Comparison of ENCODE assay signal across 8 cellular contexts in genomic region chr16:56451753-56452689, GRCh38. TPM values are rescaled to one million over a fixed set of nuclear protein-coding genes. Genes with fewer than 3 reads are reported as not detected.
DNase-seq lines count a peak whose midpoint lies in the region; ATAC-seq, FAIRE-seq and TF ChIP-seq lines count a peak whose summit lies in the region.

No MANE protein-coding gene starts in this region.

- H3K4me2 ChIP-seq in A549 = peak overlapping the region; percentile 84

- peak; percentile 70 for ATAC-seq in A549
- ATAC-seq in activated CD8-positive, alpha-beta T cell treated with anti-CD3 and anti-CD28 coated beads for 36 hours = peak; percentile 32

- DNase-seq in A549 (ENCODE audit: low read depth in 1 of 2, low spot score in 1 of 2) (peak; percentile 11 to 35), GM04504 (ENCODE audit: low read depth) (peak; percentile 20), HFF-Myc (ENCODE audit: extremely low read depth, low read depth) (peak; percentile 14), MG63 (peak; percentile 67), fibroblast of the aortic adventitia (ENCODE audit: low read depth) (peak; percentile 27), neural crest cell (ENCODE audit: low read depth, low spot score) (no peak), 8988T (no peak)
- DNase-seq in activated CD8-positive, alpha-beta T cell treated with anti-CD3 and anti-CD28 coated beads for 36 hours = peak; percentile 17

- POLR2A ChIA-PET in A549 (lab: Yijun Ruan, JAX) = interaction anchor here (1.0 to 1.4 kb wide), 11 partner anchors 8 to 230 kb away, joined by 3 to 11 read pairs (median 5); partner anchors contain the start of genes MT1X and MT2A
- POLR2A ChIA-PET in activated CD8-positive, alpha-beta T cell treated with anti-CD3 and anti-CD28 coated beads for 36 hours (lab: Charles Lee) = interaction anchor here (0.6 to 1.8 kb wide), 8 partner anchors 14 to 97 kb away, joined by 3 to 5 read pairs (median 4); no protein-coding TSS in a partner anchor

- peak overlapping the region; percentile 80 for H3K4me3 Mint-ChIP-seq in activated CD8-positive, alpha-beta T cell treated with anti-CD3 and anti-CD28 coated beads for 36 hours
- H3K4me3 Mint-ChIP-seq in neural crest cell = peak overlapping the region; percentile 95

- WGBS in A549 (ENCODE audit: missing lambda C conversion rate) = 20% methylated on average over 31 of the region's 31 CpGs

- CTCF ChIA-PET in A549 (lab: Yijun Ruan, JAX) = interaction anchor here (1.0 to 1.2 kb wide), 2 partner anchors 15 to 32 kb away, joined by 3 to 5 read pairs; no protein-coding TSS in a partner anchor
- CTCF ChIA-PET in activated CD8-positive, alpha-beta T cell treated with anti-CD3 and anti-CD28 coated beads for 36 hours (lab: Charles Lee) = interaction anchor here (1.0 to 1.8 kb wide), 4 partner anchors 8 to 257 kb away, joined by 3 to 5 read pairs (median 4); no protein-coding TSS in a partner anchor

- peaks cover 36% of the 10 kb centered on the region for H3K4me1 ChIP-seq in A549

- no peaks in the 10 kb centered on the region for H3K27me3 Mint-ChIP-seq in activated CD8-positive, alpha-beta T cell treated with anti-CD3 and anti-CD28 coated beads for 36 hours
- H3K27me3 Mint-ChIP-seq in neural crest cell (ENCODE audit: low read depth) = no peaks in the 10 kb centered on the region

- peak overlapping the region; percentile 74 for H3K4me3 ChIP-seq in A549
- H3K4me3 ChIP-seq in HFF-Myc (replicated peaks; ENCODE audit: low read depth, low read length) = peak overlapping the region; percentile 61
- peak overlapping the region; percentile 97 for H3K4me3 ChIP-seq in MG63
- peak overlapping the region; percentile 84 for H3K4me3 ChIP-seq in fibroblast of the aortic adventitia (ENCODE audit: low read depth, low read length)

- peak overlapping the region; percentile 92 for H3K27ac Mint-ChIP-seq in activated CD8-positive, alpha-beta T cell treated with anti-CD3 and anti-CD28 coated beads for 36 hours
- peak overlapping the region; percentile 90 for H3K27ac Mint-ChIP-seq in neural crest cell (ENCODE audit: unreplicated experiment)

- intact Hi-C loops in activated CD8-positive, alpha-beta T cell treated with anti-CD3 and anti-CD28 coated beads for 36 hours (cut with micrococcal nuclease) = no loop called here

- no peaks in the 10 kb centered on the region for H3K27me3 ChIP-seq in MG63

- H3K9me3 Mint-ChIP-seq in activated CD8-positive, alpha-beta T cell treated with anti-CD3 and anti-CD28 coated beads for 36 hours = no peaks in the 10 kb centered on the region
- no peaks in the 10 kb centered on the region for H3K9me3 Mint-ChIP-seq in neural crest cell

- no peak for TF ChIP-seq RAD21 in A549 (conservative IDR thresholded peaks at IDR 0.05 in 1 of 2, IDR thresholded peaks at IDR 0.05 in 1 of 2)

- TF ChIP-seq EP300 in A549 (IDR thresholded peaks at IDR 0.05) = no peak

- H3K27ac ChIP-seq in A549 = peak overlapping the region; percentile 80 to 90

- H3K36me3 Mint-ChIP-seq in activated CD8-positive, alpha-beta T cell treated with anti-CD3 and anti-CD28 coated beads for 36 hours (ENCODE audit: low read depth) = peaks cover 53% of the 10 kb centered on the region
- H3K36me3 Mint-ChIP-seq in neural crest cell (ENCODE audit: low read depth) = peaks cover 9% of the 10 kb centered on the region

- H3K9me3 ChIP-seq in A549 (no peaks in the 10 kb centered on the region), MG63 (no peaks in the 10 kb centered on the region)

- no peak for TF ChIP-seq POLR2A in A549 (IDR thresholded peaks at IDR 0.05; ENCODE audit: low read length)

- peaks cover 75% of the 10 kb centered on the region for H3K36me3 ChIP-seq in MG63

- TF ChIP-seq CTCF in A549 (IDR thresholded peaks at IDR 0.05) = no peak
- no peak for TF ChIP-seq CTCF in HFF-Myc (IDR thresholded peaks at IDR 0.05; ENCODE audit: low read depth, low read length, missing control alignments)
- no peak for TF ChIP-seq CTCF in activated CD8-positive, alpha-beta T cell treated with anti-CD3 and anti-CD28 coated beads for 36 hours (IDR thresholded peaks at IDR 0.05)
- no peak for TF ChIP-seq CTCF in fibroblast of the aortic adventitia (IDR thresholded peaks at IDR 0.05; ENCODE audit: insufficient read depth, low read length)
- TF ChIP-seq CTCF in neural crest cell (conservative IDR thresholded peaks at IDR 0.05) = no peak

- H3K4me1 Mint-ChIP-seq in activated CD8-positive, alpha-beta T cell treated with anti-CD3 and anti-CD28 coated beads for 36 hours (ENCODE audit: low read depth) = peaks cover 43% of the 10 kb centered on the region
- peaks cover 47% of the 10 kb centered on the region for H3K4me1 Mint-ChIP-seq in neural crest cell

- FAIRE-seq in A549 (lab: Jason Lieb, UNC) = no peak

TF ChIP-seq in A549, 52 proteins besides CTCF, POLR2A, EP300 and RAD21:
- TF ChIP-seq HMGXB4 (CRISPR knock-in tag; IDR thresholded peaks at IDR 0.05; ENCODE audit: borderline replicate concordance) = no peak
- peak; percentile 61; the same call in 1 of the 2 replicates for TF ChIP-seq KDM1A (IDR thresholded peaks at IDR 0.05; ENCODE audit: low read depth)
- peak; percentile 15; the same call in 1 of the 2 replicates for TF ChIP-seq PHF8 (IDR thresholded peaks at IDR 0.05; ENCODE audit: borderline replicate concordance, low read depth)
- TF ChIP-seq MAX (IDR thresholded peaks at IDR 0.05) = no peak
- no peak for TF ChIP-seq HES2 (IDR thresholded peaks at IDR 0.05)
- TF ChIP-seq RNF2 (IDR thresholded peaks at IDR 0.05; ENCODE audit: borderline replicate concordance, low read depth) = no peak
- no peak for TF ChIP-seq FOXS1 (CRISPR knock-in tag; IDR thresholded peaks at IDR 0.05)

RNA-seq across cellular contexts. Expression of gene OGFOD1, which starts 0.7 kb away (rescaled TPM):
- 72.6 and 94.1 TPM in 2 replicates for polyA plus RNA-seq in A549 (2011; rRNA removed)
- 25.7 and 30.4 TPM in 2 replicates for polyA plus RNA-seq in A549 (2012; cell fraction: cytosol; rRNA removed)
- 12.7 and 17.1 TPM in 2 replicates for polyA plus RNA-seq in A549 (2012; cell fraction: nucleus; rRNA removed)
- polyA plus RNA-seq in A549 (2017; fragmentation: RNase III; extraction: RNeasy Plus Mini Kit Qiagen cat#74134 plus additional on column Dnase treatment) = 71.6 to 79.7 TPM (median 72.7 TPM) in 3 replicates
- 45.3 and 52.9 TPM in 2 replicates for polyA minus RNA-seq in A549 (2011; rRNA and poly(A)+ RNA removed)
- total RNA-seq in MG63 (2014; rRNA removed; shearing (Covaris generic); ENCODE audit: low replicate concordance) = 217 and 688 TPM in 2 replicates
- 10 to 100 TPM; 51.0 to 59.2 TPM for total RNA-seq in activated CD8-positive, alpha-beta T cell treated with anti-CD3 and anti-CD28 coated beads for 36 hours
- total RNA-seq in fibroblast of the aortic adventitia (ENCODE audit: low replicate concordance) = 50.0 and 95.0 TPM in 2 replicates
- total RNA-seq in neural crest cell = 52.9 and 55.4 TPM in 2 replicates

RNA-seq across cellular contexts. Expression of gene NUDT21, which starts 0.9 kb away (rescaled TPM):
- polyA plus RNA-seq in A549 (2011; rRNA removed) (128 and 153 TPM in 2 replicates), A549 (2017; fragmentation: RNase III; extraction: RNeasy Plus Mini Kit Qiagen cat#74134 plus additional on column Dnase treatment) (58.7 to 68.4 TPM (median 62.8 TPM) in 3 replicates)
- polyA plus RNA-seq in A549 (2012; cell fraction: cytosol; rRNA removed) = 62.1 and 69.5 TPM in 2 replicates
- polyA plus RNA-seq in A549 (2012; cell fraction: nucleus; rRNA removed) = 34.0 and 51.1 TPM in 2 replicates
- 52.8 and 71.6 TPM in 2 replicates for polyA minus RNA-seq in A549 (2011; rRNA and poly(A)+ RNA removed)
- 191 and 387 TPM in 2 replicates for total RNA-seq in MG63 (2014; rRNA removed; shearing (Covaris generic); ENCODE audit: low replicate concordance)
- 100 to 1,000 TPM; 296 to 306 TPM for total RNA-seq in activated CD8-positive, alpha-beta T cell treated with anti-CD3 and anti-CD28 coated beads for 36 hours
- total RNA-seq in fibroblast of the aortic adventitia (ENCODE audit: low replicate concordance) (51.6 and 116 TPM in 2 replicates), neural crest cell (232 and 239 TPM in 2 replicates)

RNA-seq across cellular contexts. Expression of gene AMFR, which starts 26.7 kb away (rescaled TPM):
- polyA plus RNA-seq in A549 (2011; rRNA removed) (88.5 and 92.8 TPM in 2 replicates), A549 (2017; fragmentation: RNase III; extraction: RNeasy Plus Mini Kit Qiagen cat#74134 plus additional on column Dnase treatment) (61.3 to 68.9 TPM (median 68.6 TPM) in 3 replicates)
- 57.5 and 68.6 TPM in 2 replicates for polyA plus RNA-seq in A549 (2012; cell fraction: cytosol; rRNA removed)
- polyA plus RNA-seq in A549 (2012; cell fraction: nucleus; rRNA removed) = 92.4 and 94.5 TPM in 2 replicates
- 473 and 499 TPM in 2 replicates for polyA minus RNA-seq in A549 (2011; rRNA and poly(A)+ RNA removed)
- total RNA-seq in MG63 (2014; rRNA removed; shearing (Covaris generic); ENCODE audit: low replicate concordance) = 296 and 395 TPM in 2 replicates
- 10 to 100 TPM; 35.9 to 41.6 TPM for total RNA-seq in activated CD8-positive, alpha-beta T cell treated with anti-CD3 and anti-CD28 coated beads for 36 hours
- total RNA-seq in fibroblast of the aortic adventitia (ENCODE audit: low replicate concordance) (133 and 312 TPM in 2 replicates), neural crest cell (64.7 and 66.4 TPM in 2 replicates)

Comparison
In these comparisons a context has a peak if more than half of its experiments do, and no peak if none do; other contexts are left out.
1. DNase-seq: peak in A549 (2 of 2), GM04504 (single experiment), HFF-Myc (single experiment), MG63 (single experiment), activated CD8-positive, alpha-beta T cell treated with anti-CD3 and anti-CD28 coated beads for 36 hours (single experiment) and fibroblast of the aortic adventitia (single experiment); none in neural crest cell (single experiment) and 8988T (single experiment).
2. Peak in every context shown above with its lines, with median percentiles within 50 percentile points of each other: H3K4me3 ChIP-seq.